In genomic region chr2:176171331-176172006, GRCh38 we compare ENCODE assay signal across 15 cellular contexts. TPM values are rescaled to one million over a fixed set of nuclear protein-coding genes. Genes with fewer than 3 reads are reported as not detected.
DNase-seq lines count a peak whose midpoint lies in the region; ATAC-seq, FAIRE-seq and TF ChIP-seq lines count a peak whose summit lies in the region.
"Had no signal": no experiment of that assay in that cellular context is flagged by ENCODE, and none has a peak within 500 bp of the region (broad histone marks: within the 10 kb centered on the region; RNA-seq: fewer than 3 reads in every experiment).

No MANE protein-coding gene starts in this region.

- H3K4me3 ChIP-seq in NT2/D1 (ENCODE audit: insufficient read length, low read depth) (no peak overlapping the region), kidney (ENCODE audit: low read length in 2 of 2) (peak overlapping the region; percentile 1 to 53)
- H3K4me3 ChIP-seq: right atrium auricular region had no signal

- peak overlapping the region; percentile 39; the same call in 1 of the 2 replicates for H3K9ac ChIP-seq in ES-I3 (ENCODE audit: low read depth, low read length)
- peak overlapping the region; percentile 17 for H3K9ac ChIP-seq in NT2/D1 (ENCODE audit: insufficient read length, low read depth)
- peak overlapping the region in 1 of 2 donors; percentile 77 for H3K9ac ChIP-seq in kidney (ENCODE audit: low read length in 2 of 2)

- H3K36me3 ChIP-seq in ES-I3 (ENCODE audit: insufficient read depth, low read length) (no peaks in the 10 kb centered on the region), NT2/D1 (ENCODE audit: insufficient read depth, insufficient read length, low read length) (no peaks in the 10 kb centered on the region), kidney (ENCODE audit: control insufficient read depth in 1 of 2, insufficient read depth in 2 of 2, low read length in 2 of 2) (no peaks in the 10 kb centered on the region)
- H3K36me3 ChIP-seq: right atrium auricular region had no signal

- ATAC-seq in GM21447 (IDR thresholded peaks at IDR 0.05; ENCODE audit: unreplicated experiment) (no peak), HG02798 (IDR thresholded peaks at IDR 0.05; ENCODE audit: poor library complexity, unreplicated experiment) (no peak)
- ATAC-seq: CD8-positive, alpha-beta T cell had no signal

- no peaks in the 10 kb centered on the region for H3K9me3 ChIP-seq in ES-I3 (ENCODE audit: control insufficient read depth, insufficient read depth, low read length)
- H3K9me3 ChIP-seq in NT2/D1 (ENCODE audit: insufficient read depth, low read length) = no peaks in the 10 kb centered on the region; the same call in 1 of the 2 replicates
- no peaks in the 10 kb centered on the region for H3K9me3 ChIP-seq in kidney (ENCODE audit: control insufficient read depth in 1 of 2, low read length in 2 of 2)
- H3K9me3 ChIP-seq: right atrium auricular region had no signal

- peak overlapping the region; percentile 71 to 85 for H3K27ac ChIP-seq in kidney (ENCODE audit: low read depth in 2 of 2, low read length in 2 of 2)
- H3K27ac ChIP-seq: right atrium auricular region had no signal

- no peak for TF ChIP-seq CTCF in kidney (IDR thresholded peaks at IDR 0.05; ENCODE audit: borderline replicate concordance, extremely low read depth, insufficient read depth)

- FAIRE-seq in kidney (lab: Jason Lieb, UNC) = no peak

- H3K27me3 ChIP-seq in NT2/D1 (ENCODE audit: insufficient read depth, insufficient read length) = peaks cover 100% of the 10 kb centered on the region

- no peaks in the 10 kb centered on the region for H3K4me1 ChIP-seq in ES-I3 (ENCODE audit: insufficient read depth, low read length)
- peaks cover 8% of the 10 kb centered on the region for H3K4me1 ChIP-seq in NT2/D1 (ENCODE audit: insufficient read depth, insufficient read length)
- H3K4me1 ChIP-seq in kidney (ENCODE audit: control insufficient read depth in 1 of 2, insufficient read depth in 1 of 2, low read depth in 1 of 2, low read length in 2 of 2) = peaks cover 6 to 16% of the 10 kb centered on the region in 2 donors

- no peak for DNase-seq in NT2/D1 (ENCODE audit: low read depth, low spot score)
- peak; percentile 73 for DNase-seq in kidney
- DNase-seq in pons (ENCODE audit: low spot score) = peak; percentile 58
- no peak for DNase-seq in dermis blood vessel endothelial cell
- DNase-seq in stimulated activated naive CD4-positive, alpha-beta T cell (lab: John Stamatoyannopoulos, UW) = no peak
- DNase-seq: activated CD4-positive, alpha-beta T cell treated with anti-CD3 and anti-CD28 coated beads for 1 hour; activated CD8-positive, alpha-beta memory T cell treated with anti-CD3 and anti-CD28 coated beads, Interleukin-2, amount 50 U/mL, for 4 hours; activated gamma-delta T cell; CD8-positive, alpha-beta T cell; stimulated activated CD4-positive, alpha-beta T cell treated with anti-CD3 and anti-CD28 coated beads, Interleukin-2, amount 100 ng/mL, for 24 hours had no signal

- intact Hi-C loops in kidney (cut with DNase I) = no loop called here

RNA-seq across cellular contexts. Expression of gene HOXD3, which starts 14.4 kb away (rescaled TPM):
- total RNA-seq in kidney = 29.3 TPM
- polyA plus RNA-seq in kidney (ENCODE audit: insufficient read depth, low read depth, low replicate concordance) = 16.9 TPM
- total RNA-seq in dermis blood vessel endothelial cell = 19.2 and 54.6 TPM in 2 replicates
- total RNA-seq: CD8-positive, alpha-beta T cell; natural killer cell treated with Interleukin-12 subunit alpha and Interleukin-12 subunit beta and Interleukin-15 and Interleukin-18, amount 100 ng/mL, for 72 hours; right atrium auricular region had no signal

RNA-seq across cellular contexts. Expression of gene HOXD1, which starts 17.0 kb away (rescaled TPM):
- 11.3 TPM for total RNA-seq in kidney
- 4.3 TPM for polyA plus RNA-seq in kidney (ENCODE audit: insufficient read depth, low read depth, low replicate concordance)
- 11.2 and 15.4 TPM in 2 replicates for total RNA-seq in dermis blood vessel endothelial cell
- total RNA-seq: CD8-positive, alpha-beta T cell; natural killer cell treated with Interleukin-12 subunit alpha and Interleukin-12 subunit beta and Interleukin-15 and Interleukin-18, amount 100 ng/mL, for 72 hours; right atrium auricular region had no signal

RNA-seq across cellular contexts. Expression of gene HOXD4, which starts 20.1 kb away (rescaled TPM):
- 27.8 TPM for total RNA-seq in kidney
- 12.1 TPM for polyA plus RNA-seq in kidney (ENCODE audit: insufficient read depth, low read depth, low replicate concordance)
- total RNA-seq in dermis blood vessel endothelial cell = 6.1 and 8.8 TPM in 2 replicates
- total RNA-seq: CD8-positive, alpha-beta T cell; natural killer cell treated with Interleukin-12 subunit alpha and Interleukin-12 subunit beta and Interleukin-15 and Interleukin-18, amount 100 ng/mL, for 72 hours had no signal

RNA-seq across cellular contexts. Expression of gene HOXD8, which starts 42.0 kb away (rescaled TPM):
- total RNA-seq in kidney = 76.5 TPM
- polyA plus RNA-seq in kidney (ENCODE audit: insufficient read depth, low read depth, low replicate concordance) = 122 TPM
- total RNA-seq in dermis blood vessel endothelial cell = 30.3 and 33.0 TPM in 2 replicates
- total RNA-seq: CD8-positive, alpha-beta T cell; natural killer cell treated with Interleukin-12 subunit alpha and Interleukin-12 subunit beta and Interleukin-15 and Interleukin-18, amount 100 ng/mL, for 72 hours had no signal

RNA-seq across cellular contexts. Expression of gene HOXD9, which starts 49.0 kb away (rescaled TPM):
- total RNA-seq in kidney = 36.5 TPM
- 36.4 TPM for polyA plus RNA-seq in kidney (ENCODE audit: insufficient read depth, low read depth, low replicate concordance)
- total RNA-seq in dermis blood vessel endothelial cell = 24.5 and 28.4 TPM in 2 replicates
- total RNA-seq: CD8-positive, alpha-beta T cell; natural killer cell treated with Interleukin-12 subunit alpha and Interleukin-12 subunit beta and Interleukin-15 and Interleukin-18, amount 100 ng/mL, for 72 hours had no signal

Comparison
In these comparisons a context has a peak if more than half of its experiments do, and no peak if none do; other contexts are left out.
1. DNase-seq: peak in kidney (single experiment) and pons (single experiment); none in NT2/D1 (single experiment), dermis blood vessel endothelial cell (single experiment) and stimulated activated naive CD4-positive, alpha-beta T cell (0 of 6).